In the genomic region with DNA sequence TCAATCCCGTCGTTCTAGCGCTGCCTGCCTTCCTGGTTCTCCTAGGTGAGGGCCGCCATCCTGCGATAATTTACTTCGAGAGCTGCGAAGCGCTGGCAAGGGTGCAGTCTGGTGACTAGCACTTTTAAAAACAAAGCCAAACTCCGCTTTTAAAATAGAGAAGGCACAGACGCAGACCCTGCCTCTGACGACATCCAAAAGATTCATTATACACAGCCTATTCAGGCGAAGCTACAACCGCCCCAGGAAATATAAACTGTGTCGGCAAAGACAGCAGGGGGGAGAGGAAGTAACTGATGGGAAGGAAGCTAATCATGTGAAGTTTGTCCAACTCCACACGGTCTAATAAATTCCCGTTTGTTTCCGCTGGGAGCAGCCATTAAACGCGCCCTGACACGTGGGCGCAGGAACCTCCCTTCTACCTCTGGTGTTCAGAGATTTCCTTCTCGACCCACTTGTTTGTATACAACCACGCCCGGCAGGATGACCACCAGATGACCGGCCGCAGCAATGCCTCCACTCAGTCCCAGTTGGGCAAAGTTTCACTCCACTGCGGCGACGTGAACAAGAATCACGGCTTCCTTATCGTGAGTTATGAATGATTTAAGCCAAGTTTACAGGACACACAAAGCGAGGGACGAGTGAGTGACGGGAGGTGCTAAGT, we compare ENCODE assay signal across 8 cellular contexts. TPM values are rescaled to one million over a fixed set of nuclear protein-coding genes. Genes with fewer than 3 reads are reported as not detected.
DNase-seq lines count a peak whose midpoint lies in the region; ATAC-seq and TF ChIP-seq lines count a peak whose summit lies in the region.

No MANE protein-coding gene starts in this region.

- peak; percentile 22 to 67 (median 64) for TF ChIP-seq POLR2A in body of pancreas (IDR thresholded peaks at IDR 0.05)
- TF ChIP-seq POLR2A in gastrocnemius medialis (IDR thresholded peaks at IDR 0.05), result peak; percentile 21 to 59

- ATAC-seq in body of pancreas (peak; percentile 44), gastrocnemius medialis (peak; percentile 71 to 79), HG03354 (IDR thresholded peaks at IDR 0.05; ENCODE audit: poor library complexity, severe bottlenecking, unreplicated experiment) (no peak)

- DNase-seq in stimulated activated CD4-positive, alpha-beta T cell treated with anti-CD3 and anti-CD28 coated beads, Interleukin-15, amount 100 ng/mL, for 24 hours, result peak; percentile 11
- DNase-seq in stimulated activated CD4-positive, alpha-beta T cell treated with anti-CD3 and anti-CD28 coated beads, Interleukin-4, amount 100 ng/mL, for 1 hour, result no peak
- peak; percentile 74 for DNase-seq in NCI-H460 (ENCODE audit: extremely low read depth, low read depth)
- DNase-seq in body of pancreas, result peak; percentile 53 to 63 (median 60)
- DNase-seq in gastrocnemius medialis, result peak; percentile 50 to 60
- DNase-seq in mesenteric fat pad (ENCODE audit: low spot score), result no peak

- H3K9me3 ChIP-seq in body of pancreas (no peaks in the 10 kb centered on the region), iPS-15b (ENCODE audit: control insufficient read depth, insufficient read depth, low read length) (no peaks in the 10 kb centered on the region), gastrocnemius medialis (no peaks in the 10 kb centered on the region)

- H3K4me3 ChIP-seq in body of pancreas, result peak overlapping the region; percentile 73 to 87
- H3K4me3 ChIP-seq in iPS-15b (ENCODE audit: low read depth, low read length), result peak overlapping the region; percentile 80
- H3K4me3 ChIP-seq in gastrocnemius medialis, result peak overlapping the region; percentile 63 to 81 (median 77)

- 0% methylated on average over 34 of the region's 34 CpGs for WGBS in body of pancreas, 2 donors

- H3K27ac ChIP-seq in body of pancreas, result peak overlapping the region; percentile 80 to 94 (median 84)
- H3K27ac ChIP-seq in gastrocnemius medialis, result peak overlapping the region; percentile 77 to 86 (median 82)

- H3K27me3 ChIP-seq in body of pancreas, result no peaks in the 10 kb centered on the region
- H3K27me3 ChIP-seq in iPS-15b (ENCODE audit: control insufficient read depth, insufficient read depth, low read length), result peaks cover 46% of the 10 kb centered on the region
- no peaks in the 10 kb centered on the region for H3K27me3 ChIP-seq in gastrocnemius medialis

- intact Hi-C loops in body of pancreas (cut with DNase I), result no loop called here
- intact Hi-C loops in gastrocnemius medialis (cut with DNase I; ENCODE audit: low total_unique reads), result loop anchor here (2.0 to 10.0 kb wide), 4 partner anchors 65 to 400 kb away; a partner anchor contains a TSS

- in situ Hi-C loops in gastrocnemius medialis (cut with MboI; ENCODE audit: low sequenced_read_pairs in 4 of 4), result no loop called here

- H3K36me3 ChIP-seq in body of pancreas (replicated peaks in 1 of 2; ENCODE audit: insufficient read depth in 1 of 2, low read depth in 2 of 2) (no peaks in the 10 kb centered on the region), iPS-15b (ENCODE audit: control insufficient read depth, insufficient read depth, low read length) (no peaks in the 10 kb centered on the region), gastrocnemius medialis (no peaks in the 10 kb centered on the region)

- peak in 1 of 7 experiments; percentile 13 for TF ChIP-seq CTCF in body of pancreas (IDR thresholded peaks at IDR 0.05)
- TF ChIP-seq CTCF in gastrocnemius medialis (IDR thresholded peaks at IDR 0.05 in 4 of 5, conservative IDR thresholded peaks at IDR 0.05 in 1 of 5), result peak in 1 of 5 experiments; percentile 10

- peak overlapping the region; percentile 26 for H3K9ac ChIP-seq in iPS-15b (ENCODE audit: low read depth, low read length)

- H3K4me1 ChIP-seq in body of pancreas, result peaks cover 31% of the 10 kb centered on the region
- no peaks in the 10 kb centered on the region for H3K4me1 ChIP-seq in iPS-15b (ENCODE audit: control insufficient read depth, insufficient read depth, low read length)
- peaks cover 19 to 20% of the 10 kb centered on the region in 2 donors for H3K4me1 ChIP-seq in gastrocnemius medialis

RNA-seq across cellular contexts. Expression of a gene that starts 1.3 kb away (rescaled TPM):
- total RNA-seq in NCI-H460 (2014; rRNA removed; shearing (Covaris generic)), result 267 and 272 TPM in 2 replicates
- 61.1 and 90.1 TPM in 2 replicates for polyA plus RNA-seq in NCI-H460 (2014; cell fraction: nucleus; rRNA removed)
- 10 to 100 TPM; 26.4 to 42.3 TPM for total RNA-seq in body of pancreas
- total RNA-seq in gastrocnemius medialis, result 10 to 100 TPM; 17.9 to 24.5 (median 22.1) TPM
- total RNA-seq in mesenteric fat pad, result 128 TPM

Comparison
In these comparisons a context has a peak if more than half of its experiments do, and no peak if none do; other contexts are left out.
1. DNase-seq: peak in stimulated activated CD4-positive, alpha-beta T cell treated with anti-CD3 and anti-CD28 coated beads, Interleukin-15, amount 100 ng/mL, for 24 hours (single experiment), NCI-H460 (single experiment), body of pancreas (4 of 4) and gastrocnemius medialis (2 of 2); none in stimulated activated CD4-positive, alpha-beta T cell treated with anti-CD3 and anti-CD28 coated beads, Interleukin-4, amount 100 ng/mL, for 1 hour (single experiment) and mesenteric fat pad (single experiment).
2. Peak in every context shown above with its lines, with median percentiles within 50 percentile points of each other: H3K4me3 ChIP-seq.